8 cellular contexts compared by ENCODE assay signal in genomic region chr7:33903770-33904679, GRCh38. TPM values are rescaled to one million over a fixed set of nuclear protein-coding genes. Genes with fewer than 3 reads are reported as not detected.
A peak's percentile ranks its signal among the peaks of the same experiment; 100 is the strongest.
DNase-seq lines count a peak whose midpoint lies in the region; ATAC-seq and TF ChIP-seq lines count a peak whose summit lies in the region.

No MANE protein-coding gene starts in this region.

- peaks cover 80% of the 10 kb centered on the region for H3K27me3 Mint-ChIP-seq in activated T-cell treated with anti-CD3 and anti-CD28 coated beads, Interleukin-2, amount 50 U/mL, for 24 hours
- peaks cover 64% of the 10 kb centered on the region for H3K27me3 Mint-ChIP-seq in nephron progenitor cell (ENCODE audit: low read depth, poor library complexity)

- peak; percentile 47 for DNase-seq in DMS53 treated with DMSO at 0.1 percent for 48 hours (lab: John Stamatoyannopoulos, UW; ENCODE audit: unreplicated experiment)
- DNase-seq in activated T-cell treated with anti-CD3 and anti-CD28 coated beads, Interleukin-2, amount 50 U/mL, for 24 hours: peak; percentile 40
- DNase-seq in germinal center (ENCODE audit: low spot score): peak; percentile 12
- DNase-seq in nephron progenitor cell: peak; percentile 59
- peak; percentile 59 to 62 for DNase-seq in uterus

- H3K4me1 ChIP-seq in uterus: peaks cover 0 to 5% of the 10 kb centered on the region in 2 donors

- H3K27ac Mint-ChIP-seq in activated T-cell treated with anti-CD3 and anti-CD28 coated beads, Interleukin-2, amount 50 U/mL, for 24 hours: no peak overlapping the region
- no peak overlapping the region for H3K27ac Mint-ChIP-seq in nephron progenitor cell

- H3K9me3 Mint-ChIP-seq in activated T-cell treated with anti-CD3 and anti-CD28 coated beads, Interleukin-2, amount 50 U/mL, for 24 hours: no peaks in the 10 kb centered on the region
- no peaks in the 10 kb centered on the region for H3K9me3 Mint-ChIP-seq in nephron progenitor cell

- no peaks in the 10 kb centered on the region for H3K27me3 ChIP-seq in uterus

- peak overlapping the region; percentile 56 to 66 for H3K27ac ChIP-seq in uterus

- peak overlapping the region; percentile 72 for H3K4me3 Mint-ChIP-seq in activated T-cell treated with anti-CD3 and anti-CD28 coated beads, Interleukin-2, amount 50 U/mL, for 24 hours
- H3K4me3 Mint-ChIP-seq in nephron progenitor cell: peak overlapping the region; percentile 93

- no peaks in the 10 kb centered on the region for H3K36me3 Mint-ChIP-seq in activated T-cell treated with anti-CD3 and anti-CD28 coated beads, Interleukin-2, amount 50 U/mL, for 24 hours (ENCODE audit: low read depth)
- no peaks in the 10 kb centered on the region for H3K36me3 Mint-ChIP-seq in nephron progenitor cell (ENCODE audit: low read depth)

- intact Hi-C loops in uterus (cut with DNase I; ENCODE audit: low total_unique reads): no loop called here

- no peaks in the 10 kb centered on the region for H3K36me3 ChIP-seq in uterus

- no peaks in the 10 kb centered on the region for H3K9me3 ChIP-seq in uterus

- TF ChIP-seq CTCF in nephron progenitor cell (IDR thresholded peaks at IDR 0.05) (no peak), uterus (IDR thresholded peaks at IDR 0.05) (no peak)

- H3K4me1 Mint-ChIP-seq in activated T-cell treated with anti-CD3 and anti-CD28 coated beads, Interleukin-2, amount 50 U/mL, for 24 hours (ENCODE audit: low read depth): peaks cover 8% of the 10 kb centered on the region
- H3K4me1 Mint-ChIP-seq in nephron progenitor cell: peaks cover 24% of the 10 kb centered on the region

- ATAC-seq in HG02885 (IDR thresholded peaks at IDR 0.05; ENCODE audit: poor library complexity, unreplicated experiment): peak; percentile 42
- ATAC-seq in GM21529 (IDR thresholded peaks at IDR 0.05; ENCODE audit: unreplicated experiment): no peak
- ATAC-seq in GM18858 (IDR thresholded peaks at IDR 0.05; ENCODE audit: unreplicated experiment): no peak

- TF ChIP-seq POLR2A in uterus (IDR thresholded peaks at IDR 0.05): no peak

- peak overlapping the region; percentile 48 to 51 for H3K4me3 ChIP-seq in uterus

RNA-seq across cellular contexts. Expression of gene BMPER, which starts 1.3 kb away (rescaled TPM):
- total RNA-seq in uterus: 10 to 100 TPM in 1 of 4 donors, 1 to 10 TPM in 3; 1.0 to 12.4 (median 6.1) TPM
